8 cellular contexts compared by ENCODE assay signal in the genomic region with DNA sequence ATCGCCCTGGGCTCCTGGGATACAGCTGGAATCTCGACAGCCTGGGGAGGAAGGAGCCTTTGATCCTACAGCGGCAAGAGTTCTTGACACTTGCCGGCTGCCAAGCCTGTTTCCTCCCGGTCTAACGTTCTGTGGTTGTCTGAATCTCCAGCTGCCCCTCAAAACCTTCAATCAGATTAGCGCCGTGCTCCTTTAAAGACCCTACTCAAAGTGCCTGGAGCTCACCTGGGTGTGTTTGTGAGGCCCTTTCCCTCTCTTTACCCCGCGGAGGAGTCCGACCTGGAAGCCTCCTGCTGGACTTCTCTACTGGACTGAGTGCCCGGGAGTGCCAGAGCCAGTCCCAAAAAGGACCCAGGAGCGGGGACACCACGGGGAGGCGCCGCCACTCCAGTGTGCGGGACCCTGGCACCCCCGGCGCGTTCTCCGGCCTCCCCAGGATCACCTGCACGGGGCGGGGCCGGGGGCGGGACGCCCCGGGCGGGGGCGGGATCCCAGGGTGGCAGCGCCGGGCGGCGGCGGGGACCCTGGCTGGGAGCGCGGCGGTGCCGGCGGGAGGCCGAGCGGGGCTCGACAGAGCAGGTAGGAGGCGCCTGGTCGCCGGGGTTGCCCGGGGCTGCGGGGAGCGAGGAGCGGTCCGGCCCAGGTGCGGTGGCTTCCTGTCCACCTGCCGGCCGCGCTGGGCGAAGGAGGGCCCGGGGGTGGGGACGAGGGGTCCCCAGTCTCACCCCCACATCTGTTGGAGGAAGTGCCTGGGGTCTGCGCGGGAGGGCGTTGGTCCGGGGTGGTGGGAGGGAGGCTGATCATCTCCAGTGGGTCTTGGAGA. TPM values are rescaled to one million over a fixed set of nuclear protein-coding genes. Genes with fewer than 3 reads are reported as not detected.
DNase-seq lines count a peak whose midpoint lies in the region; ATAC-seq lines count a peak whose summit lies in the region.
"Had no signal": no experiment of that assay in that cellular context is flagged by ENCODE, and none has a peak within 500 bp of the region (broad histone marks: within the 10 kb centered on the region; RNA-seq: fewer than 3 reads in every experiment).

A gene with protein sequence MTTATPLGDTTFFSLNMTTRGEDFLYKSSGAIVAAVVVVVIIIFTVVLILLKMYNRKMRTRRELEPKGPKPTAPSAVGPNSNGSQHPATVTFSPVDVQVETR (plus strand): TSS at position 497 of the 823 bp plus-strand sequence. CDS start 39,344 bp downstream, outside the sequence.

- ATAC-seq in Right ventricle myocardium superior (ENCODE audit: poor library complexity) (peak; percentile 68), HG02884 (IDR thresholded peaks at IDR 0.05; ENCODE audit: unreplicated experiment) (no peak)
- ATAC-seq: K562 had no signal

- peak within 1 kb of the TSS in 2 of 21 experiments; percentile 26 to 29 for H3K27ac ChIP-seq in skin epidermis

- DNase-seq in NCI-H510A (lab: John Stamatoyannopoulos, UW): peak; percentile 36
- peak; percentile 52 for DNase-seq in activated T-cell treated with anti-CD3 and anti-CD28 coated beads for 1 hour (ENCODE audit: low read depth)
- no peak for DNase-seq in Right ventricle myocardium superior
- DNase-seq in NCI-H2227 (lab: John Stamatoyannopoulos, UW; ENCODE audit: unreplicated experiment): no peak
- DNase-seq in H4 (ENCODE audit: low spot score): no peak

- H3K4me3 ChIP-seq in skin epidermis: peak within 1 kb of the TSS in 5 of 7 experiments; percentile 5 to 38 (median 17)
- H3K4me3 ChIP-seq: K562 had no signal

- intact Hi-C loops in Right ventricle myocardium superior (cut with DNase I): no loop called here

RNA-seq across cellular contexts. Expression of the gene that starts here (rescaled TPM):
- total RNA-seq in Right ventricle myocardium superior: 0.27 TPM
- total RNA-seq in H4 (2014; rRNA removed; shearing (Covaris generic)): not detected in 2 replicates
- total RNA-seq: K562 had no signal

Comparison
In these comparisons a context has a peak if more than half of its experiments do, and no peak if none do; other contexts are left out.
1. Peak in ATAC-seq in Right ventricle myocardium superior; RNA of the gene not detected or under 1 TPM.
2. DNase-seq: peak in NCI-H510A (single experiment) and activated T-cell treated with anti-CD3 and anti-CD28 coated beads for 1 hour (single experiment); none in Right ventricle myocardium superior (single experiment), NCI-H2227 (single experiment) and H4 (single experiment).